1 cellular context compared by ENCODE assay signal in genomic region chr17:5431929-5432556, GRCh38.
A peak's percentile ranks its signal among the peaks of the same experiment; 100 is the strongest.
TF ChIP-seq lines count a peak whose summit lies in the region.

No MANE protein-coding gene starts in this region.

TF ChIP-seq in H1, 55 proteins besides CTCF, POLR2A, EP300 and RAD21:
- TF ChIP-seq HDAC6 (IDR thresholded peaks at IDR 0.05; ENCODE audit: low read depth, low read length) (no peak), POLR2AphosphoS5 (IDR thresholded peaks at IDR 0.05; ENCODE audit: low read depth, low read length) (peak; percentile 29; the same call in 1 of the 2 replicates)
